19 cellular contexts compared by ENCODE assay signal in genomic region chr1:109959632-109959973, GRCh38. TPM values are rescaled to one million over a fixed set of nuclear protein-coding genes. Genes with fewer than 3 reads are reported as not detected.
DNase-seq lines count a peak whose midpoint lies in the region; ATAC-seq and TF ChIP-seq lines count a peak whose summit lies in the region.
"Had no signal": no experiment of that assay in that cellular context is flagged by ENCODE, and none has a peak within 500 bp of the region (broad histone marks: within the 10 kb centered on the region; RNA-seq: fewer than 3 reads in every experiment).

No MANE protein-coding gene starts in this region.

- no peaks in the 10 kb centered on the region for H3K9me3 ChIP-seq in IMR-90 (ENCODE audit: control insufficient read depth, insufficient read depth, low read length)
- no peaks in the 10 kb centered on the region for H3K9me3 ChIP-seq in mesenchymal stem cell (ENCODE audit: control insufficient read depth, low read length)
- H3K9me3 ChIP-seq in thoracic aorta: no peaks in the 10 kb centered on the region
- H3K9me3 ChIP-seq: heart left ventricle, prostate gland had no signal

- TF ChIP-seq POLR2A in IMR-90 (IDR thresholded peaks at IDR 0.05; ENCODE audit: low read depth, low read length): no peak
- TF ChIP-seq POLR2A in erythroblast (IDR thresholded peaks at IDR 0.05; ENCODE audit: low read length): no peak

- no peak for TF ChIP-seq CTCF in IMR-90 (conservative IDR thresholded peaks at IDR 0.05; ENCODE audit: low read depth, low read length)
- TF ChIP-seq CTCF in MCF 10A (IDR thresholded peaks at IDR 0.05; ENCODE audit: unreplicated experiment): no peak
- no peak for TF ChIP-seq CTCF in thoracic aorta (IDR thresholded peaks at IDR 0.05)

- H3K9ac ChIP-seq in IMR-90 (ENCODE audit: low read depth, low read length) (peak overlapping the region; percentile 81), mesenchymal stem cell (ENCODE audit: low read length) (peak overlapping the region; percentile 54)

- dilution Hi-C loops in IMR-90 (cut with HindIII; ENCODE audit: low sequenced_read_pairs, unreplicated experiment): no loop called here

- H2BK120ac ChIP-seq in IMR-90 (ENCODE audit: low read depth, low read length): peak overlapping the region; percentile 99
- H2BK120ac ChIP-seq in mesenchymal stem cell (ENCODE audit: low read depth, low read length): no peak overlapping the region

- H3K27me3 ChIP-seq in IMR-90 (ENCODE audit: control insufficient read depth, insufficient read depth, low read length) (no peaks in the 10 kb centered on the region), mesenchymal stem cell (ENCODE audit: control insufficient read depth in 1 of 2, insufficient read depth in 1 of 2, low read length in 2 of 2) (no peaks in the 10 kb centered on the region), thoracic aorta (replicated peaks; ENCODE audit: insufficient read depth) (no peaks in the 10 kb centered on the region)
- H3K27me3 ChIP-seq: heart left ventricle had no signal

- no peaks in the 10 kb centered on the region for H4K20me1 ChIP-seq in IMR-90 (ENCODE audit: insufficient read depth, low read length)

- H3K4me2 ChIP-seq in IMR-90 (ENCODE audit: low read depth, low read length) (peak overlapping the region; percentile 39; the same call in 1 of the 2 replicates), mesenchymal stem cell (ENCODE audit: low read length, poor library complexity, severe bottlenecking) (no peak overlapping the region)

- H2AK5ac ChIP-seq in IMR-90 (ENCODE audit: low read depth, low read length): peak overlapping the region; percentile 80
- H2AK5ac ChIP-seq in mesenchymal stem cell (ENCODE audit: low read length, severe bottlenecking): peak overlapping the region; percentile 66

- peak overlapping the region; percentile 89 for H2AFZ ChIP-seq in IMR-90 (replicated peaks; ENCODE audit: low read length, poor library complexity)
- H2AFZ ChIP-seq in mesenchymal stem cell (ENCODE audit: low read depth, low read length): no peak overlapping the region

- no peaks in the 10 kb centered on the region for H3K9me3 Mint-ChIP-seq in MCF 10A (ENCODE audit: unreplicated experiment)
- H3K9me3 Mint-ChIP-seq: CD4-positive, alpha-beta memory T cell; memory B cell; stimulated activated effector memory CD8-positive, alpha-beta T cell treated with anti-CD3 and anti-CD28 coated beads, Interleukin-12 subunit alpha, Interleukin-12 subunit beta, amount 100 ng/mL, for 72 hours had no signal

- peak overlapping the region; percentile 60 for H4K5ac ChIP-seq in IMR-90 (ENCODE audit: low read depth, low read length)

- H3K4me3 ChIP-seq in IMR-90 (ENCODE audit: insufficient read depth, low read depth, low read length): no peak overlapping the region
- H3K4me3 ChIP-seq in mesenchymal stem cell (ENCODE audit: insufficient read depth in 1 of 2, low read depth in 1 of 2, low read length in 2 of 2): no peak overlapping the region
- no peak overlapping the region for H3K4me3 ChIP-seq in thoracic aorta
- H3K4me3 ChIP-seq: heart left ventricle, prostate gland had no signal

- H3K4me1 ChIP-seq in IMR-90 (ENCODE audit: control insufficient read depth, insufficient read depth, low read length) (peaks cover 13% of the 10 kb centered on the region), mesenchymal stem cell (ENCODE audit: control insufficient read depth, insufficient read depth, low read depth, low read length) (peaks cover 6% of the 10 kb centered on the region), thoracic aorta (ENCODE audit: control insufficient read depth in 1 of 2, low read depth in 2 of 2) (peaks cover 13 to 24% of the 10 kb centered on the region in 2 donors)

- H3K23ac ChIP-seq in IMR-90 (ENCODE audit: low read depth, low read length): peak overlapping the region; percentile 98
- H3K23ac ChIP-seq in mesenchymal stem cell (ENCODE audit: low read length in 2 of 2): no peak overlapping the region

- H3K18ac ChIP-seq in IMR-90 (ENCODE audit: low read depth, low read length): peak overlapping the region; percentile 87
- H3K18ac ChIP-seq in mesenchymal stem cell (ENCODE audit: low read depth in 1 of 2, low read length in 2 of 2): peak overlapping the region; percentile 16 to 55

- H3K56ac ChIP-seq in IMR-90 (ENCODE audit: extremely low read depth, insufficient read depth, low read length): peak overlapping the region; percentile 98

- H4K8ac ChIP-seq in IMR-90 (ENCODE audit: low read depth in 2 of 2, low read length in 2 of 2) (peak overlapping the region; percentile 57 to 98), mesenchymal stem cell (ENCODE audit: low read length) (no peak overlapping the region)

- H2BK20ac ChIP-seq in IMR-90 (ENCODE audit: low read depth, low read length): peak overlapping the region; percentile 99

- H3K4ac ChIP-seq in IMR-90 (ENCODE audit: low read depth, low read length) (peak overlapping the region; percentile 97), mesenchymal stem cell (ENCODE audit: low read depth in 1 of 2, low read length in 2 of 2) (no peak overlapping the region)

- H2BK5ac ChIP-seq in IMR-90 (ENCODE audit: low read depth, low read length, poor library complexity, severe bottlenecking): peak overlapping the region; percentile 100
- H2BK5ac ChIP-seq in mesenchymal stem cell (ENCODE audit: low read depth, low read length, poor library complexity, severe bottlenecking): peak overlapping the region; percentile 84

- in situ Hi-C loops in IMR-90 (cut with MboI; ENCODE audit: low sequenced_read_pairs): no loop called here

- H3K79me1 ChIP-seq in IMR-90 (ENCODE audit: low read depth in 1 of 2, low read length in 2 of 2) (no peaks in the 10 kb centered on the region), mesenchymal stem cell (replicated peaks; ENCODE audit: low read length, poor library complexity, severe bottlenecking) (no peaks in the 10 kb centered on the region)

- DNase-seq in IMR-90 (no peak), MCF 10A (ENCODE audit: unreplicated experiment) (no peak), mesenchymal stem cell (no peak), thoracic aorta (ENCODE audit: low spot score) (no peak), left colon (no peak), SK-N-DZ (ENCODE audit: low spot score) (no peak), erythroblast (lab: John Stamatoyannopoulos, UW) (no peak)
- no peak for DNase-seq in stimulated activated CD4-positive, alpha-beta T cell treated with anti-CD3 and anti-CD28 coated beads, Interleukin-4, amount 100 ng/mL, for 24 hours
- DNase-seq: activated naive CD4-positive, alpha-beta T cell treated with Interleukin-2 at 50 U/mL for 16 hours; CD4-positive, alpha-beta memory T cell; GDM1; heart left ventricle; NCI-H1930; NCI-H774; SIG-M5; stimulated activated CD4-positive, alpha-beta T cell treated with anti-CD3 and anti-CD28 coated beads, Interleukin-4, amount 100 ng/mL, for 1 hour had no signal

- H3K36me3 ChIP-seq in IMR-90 (ENCODE audit: control insufficient read depth, insufficient read depth, low read length) (no peaks in the 10 kb centered on the region), mesenchymal stem cell (ENCODE audit: control insufficient read depth in 1 of 2, insufficient read depth in 2 of 2, low read depth in 1 of 2, low read length in 2 of 2) (no peaks in the 10 kb centered on the region), thoracic aorta (no peaks in the 10 kb centered on the region)
- H3K36me3 ChIP-seq: heart left ventricle, prostate gland had no signal

- CTCF ChIA-PET in IMR-90 (lab: Yijun Ruan, JAX): interaction anchor here (0.8 to 1.8 kb wide), 5 partner anchors 15 to 182 kb away, joined by 3 to 6 read pairs (median 5); partner anchors contain the start of gene AHCYL1
- CTCF ChIA-PET in MCF 10A (lab: Yijun Ruan, JAX): interaction anchor here (0.5 to 1.8 kb wide), 6 partner anchors 12 to 239 kb away, joined by 3 to 7 read pairs (median 4); no protein-coding TSS in a partner anchor

- no peak overlapping the region for H3K4me3 Mint-ChIP-seq in MCF 10A (ENCODE audit: unreplicated experiment)
- H3K4me3 Mint-ChIP-seq: CD4-positive, alpha-beta memory T cell; memory B cell; stimulated activated effector memory CD8-positive, alpha-beta T cell treated with anti-CD3 and anti-CD28 coated beads, Interleukin-12 subunit alpha, Interleukin-12 subunit beta, amount 100 ng/mL, for 72 hours had no signal

- H3K36me3 Mint-ChIP-seq in MCF 10A (ENCODE audit: insufficient read depth, unreplicated experiment): no peaks in the 10 kb centered on the region
- H3K36me3 Mint-ChIP-seq: CD4-positive, alpha-beta memory T cell; memory B cell; stimulated activated effector memory CD8-positive, alpha-beta T cell treated with anti-CD3 and anti-CD28 coated beads, Interleukin-12 subunit alpha, Interleukin-12 subunit beta, amount 100 ng/mL, for 72 hours had no signal

- peak overlapping the region; percentile 82 for H3K27ac Mint-ChIP-seq in MCF 10A (ENCODE audit: low read depth, unreplicated experiment)
- H3K27ac Mint-ChIP-seq: CD4-positive, alpha-beta memory T cell; memory B cell; stimulated activated effector memory CD8-positive, alpha-beta T cell treated with anti-CD3 and anti-CD28 coated beads, Interleukin-12 subunit alpha, Interleukin-12 subunit beta, amount 100 ng/mL, for 72 hours had no signal

- intact Hi-C loops in IMR-90 (cut with micrococcal nuclease): no loop called here
- intact Hi-C loops in MCF 10A (cut with micrococcal nuclease): no loop called here
- intact Hi-C loops in left colon (cut with DNase I, micrococcal nuclease): no loop called here

- H4K91ac ChIP-seq in IMR-90 (ENCODE audit: insufficient read depth, low read depth, low read length) (peak overlapping the region; percentile 94), mesenchymal stem cell (ENCODE audit: low read length) (peak overlapping the region; percentile 57)

- no TSS peak for BruUV-seq in IMR-90 (replicated peaks; lab: Mats Ljungman, UMichigan)
- BruUV-seq in MCF 10A (replicated peaks; lab: Mats Ljungman, UMichigan): TSS peak; percentile 66

- H3K27ac ChIP-seq in IMR-90 (ENCODE audit: insufficient read depth, low read length): peak overlapping the region; percentile 92
- peak overlapping the region; percentile 95 for H3K27ac ChIP-seq in mesenchymal stem cell (ENCODE audit: low read length, poor library complexity, severe bottlenecking)
- H3K27ac ChIP-seq in thoracic aorta: peak overlapping the region; percentile 26 to 52

- ATAC-seq in IMR-90 (ENCODE audit: low read depth) (peak; percentile 58), thoracic aorta (ENCODE audit: insufficient number of reproducible peaks, low FRiP score, low read depth) (no peak), left colon (no peak)
- ATAC-seq: stimulated activated effector memory CD8-positive, alpha-beta T cell treated with anti-CD3 and anti-CD28 coated beads, Interleukin-12 subunit alpha, Interleukin-12 subunit beta, amount 100 ng/mL, for 72 hours had no signal

- H2AK9ac ChIP-seq in IMR-90 (replicated peaks; ENCODE audit: low read depth, low read length, poor library complexity): peak overlapping the region; percentile 59

- H2BK15ac ChIP-seq in IMR-90 (ENCODE audit: low read depth, low read length) (peak overlapping the region; percentile 98), mesenchymal stem cell (ENCODE audit: low read depth, poor library complexity, severe bottlenecking) (no peak overlapping the region)

- H3K14ac ChIP-seq in IMR-90 (replicated peaks; ENCODE audit: low read depth, low read length): peak overlapping the region; percentile 98
- H3K14ac ChIP-seq in mesenchymal stem cell (ENCODE audit: low read length in 2 of 2): no peak overlapping the region

- no CpG with 5 or more reads among the region's 1 CpG for WGBS in IMR-90 (ENCODE audit: extremely low coverage in 2 of 2, insufficient read length in 1 of 2), 2 experiments
- 0% methylated on average over 1 of the region's 1 CpG for WGBS in mesenchymal stem cell

- peaks cover 29% of the 10 kb centered on the region for H3K4me1 Mint-ChIP-seq in MCF 10A (ENCODE audit: insufficient read depth, unreplicated experiment)
- H3K4me1 Mint-ChIP-seq: memory B cell; stimulated activated effector memory CD8-positive, alpha-beta T cell treated with anti-CD3 and anti-CD28 coated beads, Interleukin-12 subunit alpha, Interleukin-12 subunit beta, amount 100 ng/mL, for 72 hours had no signal

- TF ChIP-seq RAD21 in IMR-90 (IDR thresholded peaks at IDR 0.05; ENCODE audit: low read length): no peak

- H2BK12ac ChIP-seq in mesenchymal stem cell (ENCODE audit: low read length in 2 of 2): peak overlapping the region; percentile 76 to 80

- H3K9me1 ChIP-seq in IMR-90 (ENCODE audit: insufficient read depth, low read length): peaks cover 15% of the 10 kb centered on the region

- POLR2A ChIA-PET in IMR-90 (lab: Charles Lee; ENCODE audit: unreplicated experiment): interaction anchor here (0.5 to 1.3 kb wide), 4 partner anchors 13 to 47 kb away, joined by 3 to 6 read pairs (median 4); no protein-coding TSS in a partner anchor
- POLR2A ChIA-PET in MCF 10A (lab: Yijun Ruan, JAX): no interaction called here

- H3K27me3 Mint-ChIP-seq in MCF 10A (ENCODE audit: insufficient read depth, unreplicated experiment): no peaks in the 10 kb centered on the region

RNA-seq across cellular contexts. Expression of gene AHCYL1, which starts 25.0 kb away (rescaled TPM):
- total RNA-seq in IMR-90 (2012; rRNA removed) (73.9 and 76.0 TPM in 2 replicates), MCF 10A (2022) (104 and 106 TPM in 2 replicates), thoracic aorta (10 to 100 TPM; 37.4 to 69.3 TPM), left colon (10 to 100 TPM; 90.7 to 95.1 TPM)
- polyA plus RNA-seq in IMR-90 (2012; rRNA removed): 63.9 and 75.1 TPM in 2 replicates
- polyA plus RNA-seq in IMR-90 (2012; cell fraction: cytosol; rRNA removed): 25.3 and 33.6 TPM in 2 replicates
- polyA plus RNA-seq in IMR-90 (2012; cell fraction: nucleus; rRNA removed; ENCODE audit: low replicate concordance): 45.6 and 132 TPM in 2 replicates
- 84.2 TPM for polyA plus RNA-seq in mesenchymal stem cell (2013, experiment 1 of 2)
- polyA plus RNA-seq in mesenchymal stem cell (2013, experiment 2 of 2): 86.4 TPM
- polyA plus RNA-seq in SK-N-DZ (2014; cell fraction: cytosol; rRNA removed): 28.0 and 30.8 TPM in 2 replicates
- polyA plus RNA-seq in SK-N-DZ (2014; cell fraction: nucleus; rRNA removed): 37.6 and 49.6 TPM in 2 replicates

RNA-seq across cellular contexts. Expression of gene CSF1, which starts 49.0 kb away (rescaled TPM):
- 9.4 and 14.3 TPM in 2 replicates for total RNA-seq in IMR-90 (2012; rRNA removed)
- polyA plus RNA-seq in IMR-90 (2012; rRNA removed): 22.0 and 25.6 TPM in 2 replicates
- polyA plus RNA-seq in IMR-90 (2012; cell fraction: cytosol; rRNA removed): 19.2 and 30.9 TPM in 2 replicates
- polyA plus RNA-seq in IMR-90 (2012; cell fraction: nucleus; rRNA removed; ENCODE audit: low replicate concordance): 26.9 and 32.7 TPM in 2 replicates
- 6.3 and 11.7 TPM in 2 replicates for total RNA-seq in MCF 10A (2022)
- 111 TPM for polyA plus RNA-seq in mesenchymal stem cell (2013, experiment 1 of 2)
- 109 TPM for polyA plus RNA-seq in mesenchymal stem cell (2013, experiment 2 of 2)
- 100 to 1,000 TPM; 146 to 171 TPM for total RNA-seq in thoracic aorta
- total RNA-seq in left colon: 10 to 100 TPM in 1 of 2 donors, 1 to 10 TPM in 1; 9.5 to 20.2 TPM
- 1.3 and 1.4 TPM in 2 replicates for polyA plus RNA-seq in SK-N-DZ (2014; cell fraction: cytosol; rRNA removed)
- polyA plus RNA-seq in SK-N-DZ (2014; cell fraction: nucleus; rRNA removed): 0.47 and 0.89 TPM in 2 replicates

Comparison
In these comparisons a context has a peak if more than half of its experiments do, and no peak if none do; other contexts are left out.
1. H3K27ac ChIP-seq: peak in every context shown above with its lines; median percentile 95 in mesenchymal stem cell; 92 in IMR-90; 39 in thoracic aorta.